Comparison of ENCODE assay signal across 1 cellular context in the genomic region with DNA sequence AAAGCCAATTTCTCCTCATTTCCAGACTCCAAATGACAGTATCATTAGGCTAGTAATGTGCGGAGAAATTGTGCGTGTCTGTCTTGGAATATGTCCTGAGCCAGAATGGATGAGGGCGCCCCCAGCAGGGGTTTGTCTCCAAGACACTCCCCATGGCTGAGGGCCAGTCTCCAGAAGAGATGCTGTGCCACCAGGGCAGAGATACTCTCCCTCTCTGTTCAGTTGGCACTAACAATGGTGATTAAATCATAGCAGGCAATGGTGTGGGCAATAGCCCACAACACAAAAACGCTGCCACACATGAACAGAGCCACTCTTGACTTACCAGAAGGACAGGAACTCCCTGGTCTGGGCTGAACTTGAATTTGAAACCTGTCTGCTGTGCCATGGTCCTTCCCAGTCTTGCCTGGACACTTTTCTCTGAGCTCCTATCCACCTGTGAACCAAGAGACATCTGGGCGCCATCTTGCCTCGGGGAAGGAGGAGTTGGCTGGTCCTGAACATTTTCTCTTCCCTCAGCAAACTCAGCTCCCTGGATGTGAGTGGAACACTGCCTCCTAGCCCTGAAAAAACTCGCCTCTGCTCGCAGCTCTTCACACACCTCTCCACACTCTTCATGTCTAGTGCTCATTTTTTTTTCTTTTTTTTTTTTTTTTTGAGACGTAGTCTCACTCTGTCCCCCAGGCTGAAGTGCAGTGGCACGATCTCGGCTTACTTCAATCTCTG.
TF ChIP-seq lines count a peak whose summit lies in the region.

No MANE protein-coding gene starts in this region.

TF ChIP-seq in K562, 482 proteins besides CTCF, POLR2A, EP300 and RAD21:
- TF ChIP-seq NFE2L1 (tag; IDR thresholded peaks at IDR 0.05; ENCODE audit: borderline replicate concordance, low read depth) (no peak), RCOR1 (IDR thresholded peaks at IDR 0.05; ENCODE audit: borderline replicate concordance in 1 of 2, low read depth in 2 of 2, low read length in 2 of 2) (peak in 1 of 2 experiments; percentile 52; a peak in 1 of 4 replicates), RBM25 (IDR thresholded peaks at IDR 0.05; ENCODE audit: low read depth, low read length, severe bottlenecking) (peak; percentile 65), ZNF3 (CRISPR knock-in tag; IDR thresholded peaks at IDR 0.05) (no peak), THRAP3 (IDR thresholded peaks at IDR 0.05; ENCODE audit: borderline replicate concordance) (no peak), SMARCA5 (IDR thresholded peaks at IDR 0.05) (peak; percentile 78), ESRRA (IDR thresholded peaks at IDR 0.05; ENCODE audit: borderline replicate concordance, low read depth) (no peak), SP2 (IDR thresholded peaks at IDR 0.05; ENCODE audit: extremely low read depth, low read depth, low read length, poor library complexity, severe bottlenecking) (no peak), YY1 (IDR thresholded peaks at IDR 0.05; ENCODE audit: borderline replicate concordance in 1 of 3, control insufficient read depth in 1 of 3, extremely low read depth in 1 of 3, insufficient read depth in 3 of 3, insufficient read length in 1 of 3, insufficient replicate concordance in 2 of 3, low read depth in 1 of 3, low read length in 2 of 3) (peak in 2 of 3 experiments; percentile 23 to 77), RBM15 (IDR thresholded peaks at IDR 0.05; ENCODE audit: insufficient read depth, low read length) (no peak), NFIC (IDR thresholded peaks at IDR 0.05) (peak; percentile 12; the same call in 1 of the 2 replicates), CHCHD3 (CRISPR knock-in tag; IDR thresholded peaks at IDR 0.05) (no peak), HNRNPK (IDR thresholded peaks at IDR 0.05; ENCODE audit: low read depth, low read length, poor library complexity, severe bottlenecking) (no peak), SNIP1 (IDR thresholded peaks at IDR 0.05; ENCODE audit: low read depth) (no peak), CHD4 (IDR thresholded peaks at IDR 0.05; ENCODE audit: insufficient read depth, insufficient replicate concordance, low read depth, low read length, poor library complexity, severe bottlenecking) (no peak), ZSCAN29 (IDR thresholded peaks at IDR 0.05) (no peak), CHD2 (IDR thresholded peaks at IDR 0.05; ENCODE audit: low read depth, low read length) (no peak), PCBP2 (IDR thresholded peaks at IDR 0.05; ENCODE audit: low read depth, low read length, poor library complexity, severe bottlenecking) (no peak), RBFOX2 (IDR thresholded peaks at IDR 0.05; ENCODE audit: low read depth, low read length) (no peak), BCOR (IDR thresholded peaks at IDR 0.05) (peak; percentile 92), KDM1A (IDR thresholded peaks at IDR 0.05) (peak in 1 of 2 experiments; percentile 40; a peak in 1 of 4 replicates), ZKSCAN1 (IDR thresholded peaks at IDR 0.05; ENCODE audit: low read depth, low read length) (no peak), CBX3 (IDR thresholded peaks at IDR 0.05; ENCODE audit: borderline replicate concordance in 1 of 2, low read length in 2 of 2) (0 out of 3 replicates have a peak, but pooled peaks of 1 of the 2 experiments have one; percentile 39), HMG20A (CRISPR knock-in tag; conservative IDR thresholded peaks at IDR 0.05) (no peak), ZNF780A (CRISPR knock-in tag; IDR thresholded peaks at IDR 0.05) (no peak), ERF (CRISPR knock-in tag; IDR thresholded peaks at IDR 0.05) (no peak), DACH1 (IDR thresholded peaks at IDR 0.05; ENCODE audit: partially characterized antibody) (no peak), PTBP1 (IDR thresholded peaks at IDR 0.05; ENCODE audit: low read depth, low read length) (0 out of 2 replicates have a peak, but pooled peaks have one; percentile 58), ZBTB17 (CRISPR knock-in tag; IDR thresholded peaks at IDR 0.05) (no peak), HDAC2 (IDR thresholded peaks at IDR 0.05) (peak; percentile 50; the same call in 1 of the 2 replicates), FOXK1 (CRISPR knock-in tag; IDR thresholded peaks at IDR 0.05; ENCODE audit: borderline replicate concordance) (peak; percentile 45; the same call in 1 of the 2 replicates), TSC22D4 (tag; IDR thresholded peaks at IDR 0.05) (no peak), ZFP36 (IDR thresholded peaks at IDR 0.05; ENCODE audit: low read depth, low read length, partially characterized antibody) (peak; percentile 88)
- TF ChIP-seq, protein P1, sequence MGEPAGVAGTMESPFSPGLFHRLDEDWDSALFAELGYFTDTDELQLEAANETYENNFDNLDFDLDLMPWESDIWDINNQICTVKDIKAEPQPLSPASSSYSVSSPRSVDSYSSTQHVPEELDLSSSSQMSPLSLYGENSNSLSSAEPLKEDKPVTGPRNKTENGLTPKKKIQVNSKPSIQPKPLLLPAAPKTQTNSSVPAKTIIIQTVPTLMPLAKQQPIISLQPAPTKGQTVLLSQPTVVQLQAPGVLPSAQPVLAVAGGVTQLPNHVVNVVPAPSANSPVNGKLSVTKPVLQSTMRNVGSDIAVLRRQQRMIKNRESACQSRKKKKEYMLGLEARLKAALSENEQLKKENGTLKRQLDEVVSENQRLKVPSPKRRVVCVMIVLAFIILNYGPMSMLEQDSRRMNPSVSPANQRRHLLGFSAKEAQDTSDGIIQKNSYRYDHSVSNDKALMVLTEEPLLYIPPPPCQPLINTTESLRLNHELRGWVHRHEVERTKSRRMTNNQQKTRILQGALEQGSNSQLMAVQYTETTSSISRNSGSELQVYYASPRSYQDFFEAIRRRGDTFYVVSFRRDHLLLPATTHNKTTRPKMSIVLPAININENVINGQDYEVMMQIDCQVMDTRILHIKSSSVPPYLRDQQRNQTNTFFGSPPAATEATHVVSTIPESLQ (CRISPR knock-in tag; IDR thresholded peaks at IDR 0.05), result no peak
- TF ChIP-seq, protein P2, sequence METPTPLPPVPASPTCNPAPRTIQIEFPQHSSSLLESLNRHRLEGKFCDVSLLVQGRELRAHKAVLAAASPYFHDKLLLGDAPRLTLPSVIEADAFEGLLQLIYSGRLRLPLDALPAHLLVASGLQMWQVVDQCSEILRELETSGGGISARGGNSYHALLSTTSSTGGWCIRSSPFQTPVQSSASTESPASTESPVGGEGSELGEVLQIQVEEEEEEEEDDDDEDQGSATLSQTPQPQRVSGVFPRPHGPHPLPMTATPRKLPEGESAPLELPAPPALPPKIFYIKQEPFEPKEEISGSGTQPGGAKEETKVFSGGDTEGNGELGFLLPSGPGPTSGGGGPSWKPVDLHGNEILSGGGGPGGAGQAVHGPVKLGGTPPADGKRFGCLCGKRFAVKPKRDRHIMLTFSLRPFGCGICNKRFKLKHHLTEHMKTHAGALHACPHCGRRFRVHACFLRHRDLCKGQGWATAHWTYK (CRISPR knock-in tag; IDR thresholded peaks at IDR 0.05), result no peak
- TF ChIP-seq, protein P3, sequence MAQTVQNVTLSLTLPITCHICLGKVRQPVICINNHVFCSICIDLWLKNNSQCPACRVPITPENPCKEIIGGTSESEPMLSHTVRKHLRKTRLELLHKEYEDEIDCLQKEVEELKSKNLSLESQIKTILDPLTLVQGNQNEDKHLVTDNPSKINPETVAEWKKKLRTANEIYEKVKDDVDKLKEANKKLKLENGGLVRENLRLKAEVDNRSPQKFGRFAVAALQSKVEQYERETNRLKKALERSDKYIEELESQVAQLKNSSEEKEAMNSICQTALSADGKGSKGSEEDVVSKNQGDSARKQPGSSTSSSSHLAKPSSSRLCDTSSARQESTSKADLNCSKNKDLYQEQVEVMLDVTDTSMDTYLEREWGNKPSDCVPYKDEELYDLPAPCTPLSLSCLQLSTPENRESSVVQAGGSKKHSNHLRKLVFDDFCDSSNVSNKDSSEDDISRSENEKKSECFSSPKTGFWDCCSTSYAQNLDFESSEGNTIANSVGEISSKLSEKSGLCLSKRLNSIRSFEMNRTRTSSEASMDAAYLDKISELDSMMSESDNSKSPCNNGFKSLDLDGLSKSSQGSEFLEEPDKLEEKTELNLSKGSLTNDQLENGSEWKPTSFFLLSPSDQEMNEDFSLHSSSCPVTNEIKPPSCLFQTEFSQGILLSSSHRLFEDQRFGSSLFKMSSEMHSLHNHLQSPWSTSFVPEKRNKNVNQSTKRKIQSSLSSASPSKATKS (CRISPR knock-in tag; IDR thresholded peaks at IDR 0.05), result no peak
- TF ChIP-seq, protein P4, sequence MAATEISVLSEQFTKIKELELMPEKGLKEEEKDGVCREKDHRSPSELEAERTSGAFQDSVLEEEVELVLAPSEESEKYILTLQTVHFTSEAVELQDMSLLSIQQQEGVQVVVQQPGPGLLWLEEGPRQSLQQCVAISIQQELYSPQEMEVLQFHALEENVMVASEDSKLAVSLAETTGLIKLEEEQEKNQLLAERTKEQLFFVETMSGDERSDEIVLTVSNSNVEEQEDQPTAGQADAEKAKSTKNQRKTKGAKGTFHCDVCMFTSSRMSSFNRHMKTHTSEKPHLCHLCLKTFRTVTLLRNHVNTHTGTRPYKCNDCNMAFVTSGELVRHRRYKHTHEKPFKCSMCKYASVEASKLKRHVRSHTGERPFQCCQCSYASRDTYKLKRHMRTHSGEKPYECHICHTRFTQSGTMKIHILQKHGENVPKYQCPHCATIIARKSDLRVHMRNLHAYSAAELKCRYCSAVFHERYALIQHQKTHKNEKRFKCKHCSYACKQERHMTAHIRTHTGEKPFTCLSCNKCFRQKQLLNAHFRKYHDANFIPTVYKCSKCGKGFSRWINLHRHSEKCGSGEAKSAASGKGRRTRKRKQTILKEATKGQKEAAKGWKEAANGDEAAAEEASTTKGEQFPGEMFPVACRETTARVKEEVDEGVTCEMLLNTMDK (IDR thresholded peaks at IDR 0.05; ENCODE audit: borderline replicate concordance, insufficient read depth, low read depth, low read length, poor library complexity, severe bottlenecking), result peak; percentile 24
- TF ChIP-seq, protein P5, sequence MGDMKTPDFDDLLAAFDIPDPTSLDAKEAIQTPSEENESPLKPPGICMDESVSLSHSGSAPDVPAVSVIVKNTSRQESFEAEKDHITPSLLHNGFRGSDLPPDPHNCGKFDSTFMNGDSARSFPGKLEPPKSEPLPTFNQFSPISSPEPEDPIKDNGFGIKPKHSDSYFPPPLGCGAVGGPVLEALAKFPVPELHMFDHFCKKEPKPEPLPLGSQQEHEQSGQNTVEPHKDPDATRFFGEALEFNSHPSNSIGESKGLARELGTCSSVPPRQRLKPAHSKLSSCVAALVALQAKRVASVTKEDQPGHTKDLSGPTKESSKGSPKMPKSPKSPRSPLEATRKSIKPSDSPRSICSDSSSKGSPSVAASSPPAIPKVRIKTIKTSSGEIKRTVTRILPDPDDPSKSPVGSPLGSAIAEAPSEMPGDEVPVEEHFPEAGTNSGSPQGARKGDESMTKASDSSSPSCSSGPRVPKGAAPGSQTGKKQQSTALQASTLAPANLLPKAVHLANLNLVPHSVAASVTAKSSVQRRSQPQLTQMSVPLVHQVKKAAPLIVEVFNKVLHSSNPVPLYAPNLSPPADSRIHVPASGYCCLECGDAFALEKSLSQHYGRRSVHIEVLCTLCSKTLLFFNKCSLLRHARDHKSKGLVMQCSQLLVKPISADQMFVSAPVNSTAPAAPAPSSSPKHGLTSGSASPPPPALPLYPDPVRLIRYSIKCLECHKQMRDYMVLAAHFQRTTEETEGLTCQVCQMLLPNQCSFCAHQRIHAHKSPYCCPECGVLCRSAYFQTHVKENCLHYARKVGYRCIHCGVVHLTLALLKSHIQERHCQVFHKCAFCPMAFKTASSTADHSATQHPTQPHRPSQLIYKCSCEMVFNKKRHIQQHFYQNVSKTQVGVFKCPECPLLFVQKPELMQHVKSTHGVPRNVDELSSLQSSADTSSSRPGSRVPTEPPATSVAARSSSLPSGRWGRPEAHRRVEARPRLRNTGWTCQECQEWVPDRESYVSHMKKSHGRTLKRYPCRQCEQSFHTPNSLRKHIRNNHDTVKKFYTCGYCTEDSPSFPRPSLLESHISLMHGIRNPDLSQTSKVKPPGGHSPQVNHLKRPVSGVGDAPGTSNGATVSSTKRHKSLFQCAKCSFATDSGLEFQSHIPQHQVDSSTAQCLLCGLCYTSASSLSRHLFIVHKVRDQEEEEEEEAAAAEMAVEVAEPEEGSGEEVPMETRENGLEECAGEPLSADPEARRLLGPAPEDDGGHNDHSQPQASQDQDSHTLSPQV (IDR thresholded peaks at IDR 0.05), result no peak
- TF ChIP-seq, protein P6, sequence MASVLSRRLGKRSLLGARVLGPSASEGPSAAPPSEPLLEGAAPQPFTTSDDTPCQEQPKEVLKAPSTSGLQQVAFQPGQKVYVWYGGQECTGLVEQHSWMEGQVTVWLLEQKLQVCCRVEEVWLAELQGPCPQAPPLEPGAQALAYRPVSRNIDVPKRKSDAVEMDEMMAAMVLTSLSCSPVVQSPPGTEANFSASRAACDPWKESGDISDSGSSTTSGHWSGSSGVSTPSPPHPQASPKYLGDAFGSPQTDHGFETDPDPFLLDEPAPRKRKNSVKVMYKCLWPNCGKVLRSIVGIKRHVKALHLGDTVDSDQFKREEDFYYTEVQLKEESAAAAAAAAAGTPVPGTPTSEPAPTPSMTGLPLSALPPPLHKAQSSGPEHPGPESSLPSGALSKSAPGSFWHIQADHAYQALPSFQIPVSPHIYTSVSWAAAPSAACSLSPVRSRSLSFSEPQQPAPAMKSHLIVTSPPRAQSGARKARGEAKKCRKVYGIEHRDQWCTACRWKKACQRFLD (CRISPR knock-in tag; IDR thresholded peaks at IDR 0.05), result no peak
